8 cellular contexts compared by ENCODE assay signal in genomic region chr6:40894962-40895799, GRCh38.
DNase-seq lines count a peak whose midpoint lies in the region; ATAC-seq, FAIRE-seq and TF ChIP-seq lines count a peak whose summit lies in the region.

No MANE protein-coding gene starts in this region.

- no peaks in the 10 kb centered on the region for H3K36me3 ChIP-seq in endothelial cell of umbilical vein (ENCODE audit: control insufficient read depth in 2 of 2, extremely low read depth in 1 of 2, insufficient read depth in 2 of 2, low read length in 2 of 2)

- H3K9me1 ChIP-seq in endothelial cell of umbilical vein (replicated peaks; ENCODE audit: control insufficient read depth, extremely low read depth, insufficient read depth, low read length), result no peaks in the 10 kb centered on the region

- H3K9ac ChIP-seq in endothelial cell of umbilical vein (replicated peaks; ENCODE audit: extremely low read depth, insufficient read depth, low read length), result no peak overlapping the region

- H3K79me2 ChIP-seq in endothelial cell of umbilical vein (ENCODE audit: control insufficient read depth, insufficient read depth, low read length), result no peaks in the 10 kb centered on the region

- no peaks in the 10 kb centered on the region for H3K27me3 ChIP-seq in endothelial cell of umbilical vein (ENCODE audit: control insufficient read depth in 2 of 2, insufficient read depth in 2 of 2, low read length in 2 of 2)

- dilution Hi-C loops in endothelial cell of umbilical vein (cut with MboI; ENCODE audit: extremely low pct_ligation_motif_present, low sequenced_read_pairs), result no loop called here

- DNase-seq in CD1c-positive myeloid dendritic cell (ENCODE audit: extremely low spot score) (peak; percentile 29), NB4 (ENCODE audit: low read depth) (peak; percentile 55), endothelial cell of umbilical vein (ENCODE audit: low read depth, low spot score) (peak; percentile 68), midbrain (lab: John Stamatoyannopoulos, UW) (peak; percentile 34), cortex of kidney (lab: John Stamatoyannopoulos, UW) (no peak)
- DNase-seq in stimulated activated CD4-positive, alpha-beta T cell treated with anti-CD3 and anti-CD28 coated beads, Interleukin-12 subunit alpha, Interleukin-12 subunit beta, amount 100 ng/mL, for 4 hours, result no peak
- no peak for DNase-seq in activated naive CD4-positive, alpha-beta T cell treated with anti-CD3 and anti-CD28 coated beads, Interleukin-2, amount 50 U/mL, for 72 hours (ENCODE audit: low spot score in 2 of 2)

- no peaks in the 10 kb centered on the region for H3K36me3 Mint-ChIP-seq in activated naive CD4-positive, alpha-beta T cell treated with anti-CD3 and anti-CD28 coated beads, Interleukin-2, amount 50 U/mL, for 72 hours

- no peak overlapping the region for H3K27ac ChIP-seq in endothelial cell of umbilical vein (ENCODE audit: insufficient read depth, low read depth, low read length)

- H3K9me3 Mint-ChIP-seq in activated naive CD4-positive, alpha-beta T cell treated with anti-CD3 and anti-CD28 coated beads, Interleukin-2, amount 50 U/mL, for 72 hours, result peaks cover 0 to 6% of the 10 kb centered on the region in 2 donors

- peak; percentile 77 for FAIRE-seq in endothelial cell of umbilical vein (lab: Jason Lieb, UNC)

- CTCF ChIA-PET in endothelial cell of umbilical vein (lab: Charles Lee), result interaction anchor here (0.7 to 4.8 kb wide), 16 partner anchors 8 to 287 kb away, joined by 3 to 96 read pairs (median 4); partner anchors contain the start of gene UNC5CL

- POLR2A ChIA-PET in endothelial cell of umbilical vein (lab: Charles Lee), result no interaction called here

- ATAC-seq in GM18517 (IDR thresholded peaks at IDR 0.05; ENCODE audit: unreplicated experiment), result no peak
- no peak for ATAC-seq in activated naive CD4-positive, alpha-beta T cell treated with anti-CD3 and anti-CD28 coated beads, Interleukin-2, amount 50 U/mL, for 72 hours

- no peaks in the 10 kb centered on the region for H3K9me3 ChIP-seq in endothelial cell of umbilical vein (replicated peaks; ENCODE audit: control insufficient read depth, insufficient read depth, low read length)

- H2AFZ ChIP-seq in endothelial cell of umbilical vein (ENCODE audit: low read depth, low read length), result peak overlapping the region; percentile 55

- H4K20me1 ChIP-seq in endothelial cell of umbilical vein (replicated peaks; ENCODE audit: control insufficient read depth, extremely low read depth, insufficient read depth, low read length), result no peaks in the 10 kb centered on the region

- no peak overlapping the region for H3K27ac Mint-ChIP-seq in activated naive CD4-positive, alpha-beta T cell treated with anti-CD3 and anti-CD28 coated beads, Interleukin-2, amount 50 U/mL, for 72 hours

- intact Hi-C loops in endothelial cell of umbilical vein (cut with micrococcal nuclease), result loop anchor here (1.0 kb wide), 6 partner anchors 11 to 172 kb away; no protein-coding TSS in a partner anchor

- TF ChIP-seq CTCF in NB4 (IDR thresholded peaks at IDR 0.05; ENCODE audit: low read depth, low read length) (peak; percentile 23), endothelial cell of umbilical vein (IDR thresholded peaks at IDR 0.05; ENCODE audit: extremely low read depth in 1 of 2, insufficient read depth in 1 of 2, low read depth in 1 of 2, low read length in 2 of 2) (peak; percentile 65 to 69)

- no TSS peak for BruUV-seq in endothelial cell of umbilical vein (replicated peaks; lab: Mats Ljungman, UMichigan)

- no peak overlapping the region for H3K4me2 ChIP-seq in endothelial cell of umbilical vein (ENCODE audit: insufficient read depth, low read length)

- no peak for TF ChIP-seq POLR2A in NB4 (IDR thresholded peaks at IDR 0.05; ENCODE audit: extremely low read depth, insufficient read length)
- TF ChIP-seq POLR2A in endothelial cell of umbilical vein (IDR thresholded peaks at IDR 0.05; ENCODE audit: low read depth, low read length), result no peak

- peaks cover 8% of the 10 kb centered on the region for H3K4me1 ChIP-seq in endothelial cell of umbilical vein (ENCODE audit: control insufficient read depth, extremely low read depth, insufficient read depth, low read length)

- H3K4me3 ChIP-seq in NB4 (ENCODE audit: low read depth, low read length) (no peak overlapping the region), endothelial cell of umbilical vein (replicated peaks in 1 of 3; ENCODE audit: insufficient read depth in 1 of 3, low read depth in 1 of 3, low read length in 3 of 3) (no peak overlapping the region)

TF ChIP-seq in endothelial cell of umbilical vein, 7 proteins besides CTCF, POLR2A, EP300 and RAD21:
- TF ChIP-seq GATA2 (IDR thresholded peaks at IDR 0.05; ENCODE audit: insufficient read depth, insufficient read length, low read depth, low read length) (peak; percentile 69), POLR2AphosphoS5 (IDR thresholded peaks at IDR 0.05; ENCODE audit: insufficient read depth, low read depth, low read length) (no peak), MYC (IDR thresholded peaks at IDR 0.05; ENCODE audit: low read depth, low read length) (no peak), FOS (IDR thresholded peaks at IDR 0.05; ENCODE audit: borderline replicate concordance, insufficient read depth, low read length) (no peak), JUN (IDR thresholded peaks at IDR 0.05; ENCODE audit: borderline replicate concordance, insufficient read depth, insufficient read length, low read depth) (no peak), MAX (IDR thresholded peaks at IDR 0.05; ENCODE audit: insufficient read depth, insufficient read length) (no peak)

Comparison
In these comparisons a context has a peak if more than half of its experiments do, and no peak if none do; other contexts are left out.
1. DNase-seq: peak in CD1c-positive myeloid dendritic cell (single experiment), NB4 (single experiment), endothelial cell of umbilical vein (single experiment) and midbrain (single experiment); none in stimulated activated CD4-positive, alpha-beta T cell treated with anti-CD3 and anti-CD28 coated beads, Interleukin-12 subunit alpha, Interleukin-12 subunit beta, amount 100 ng/mL, for 4 hours (single experiment), cortex of kidney (single experiment) and activated naive CD4-positive, alpha-beta T cell treated with anti-CD3 and anti-CD28 coated beads, Interleukin-2, amount 50 U/mL, for 72 hours (0 of 2).